Comparison of ENCODE assay signal across 13 cellular contexts in genomic region chr13:32837973-32838940, GRCh38.
DNase-seq lines count a peak whose midpoint lies in the region; TF ChIP-seq lines count a peak whose summit lies in the region.
"Had no signal": no experiment of that assay in that cellular context is flagged by ENCODE, and none has a peak within 500 bp of the region (broad histone marks: within the 10 kb centered on the region; RNA-seq: fewer than 3 reads in every experiment).

No MANE protein-coding gene starts in this region.

- H3K9me3 ChIP-seq in Karpas-422 (ENCODE audit: low read length) (no peaks in the 10 kb centered on the region), endocrine pancreas (ENCODE audit: control insufficient read depth, low read length) (no peaks in the 10 kb centered on the region), adrenal gland (replicated peaks in 1 of 3) (peaks cover 0 to 5% (median 0%) of the 10 kb centered on the region in 3 donors)
- H3K9me3 ChIP-seq: testis had no signal

- no peak overlapping the region for H4K8ac ChIP-seq in mesendoderm (ENCODE audit: low read depth, low read length)

- H2AK5ac ChIP-seq in mesendoderm (ENCODE audit: low read length) = no peak overlapping the region

- TF ChIP-seq CTCF in progenitor cell of endocrine pancreas (IDR thresholded peaks at IDR 0.05; ENCODE audit: unreplicated experiment) = no peak
- TF ChIP-seq CTCF in adrenal gland (IDR thresholded peaks at IDR 0.05) = no peak

- no peak overlapping the region for H2BK5ac ChIP-seq in mesendoderm (ENCODE audit: low read length)

- H3K9me3 Mint-ChIP-seq in progenitor cell of endocrine pancreas (ENCODE audit: low read depth) = peaks cover 6% of the 10 kb centered on the region

- H3K18ac ChIP-seq in mesendoderm (ENCODE audit: low read length) = no peak overlapping the region

- peak overlapping the region; percentile 25 for H3K27ac Mint-ChIP-seq in progenitor cell of endocrine pancreas

- H3K27ac ChIP-seq in Karpas-422 (ENCODE audit: low read length) (no peak overlapping the region), mesendoderm (ENCODE audit: low read depth, low read length) (no peak overlapping the region), adrenal gland (peak overlapping the region in 2 of 5 donors; percentile 35 to 36)
- H3K27ac ChIP-seq: testis had no signal

- DNase-seq in DMS53 (lab: John Stamatoyannopoulos, UW) (peak; percentile 32), DMS53 treated with DMSO at 0.1 percent for 48 hours (lab: John Stamatoyannopoulos, UW; ENCODE audit: unreplicated experiment) (no peak), Karpas-422 (no peak), progenitor cell of endocrine pancreas (ENCODE audit: low spot score, unreplicated experiment) (no peak), mesendoderm (no peak), NCI-H1436 (lab: John Stamatoyannopoulos, UW) (no peak), adrenal gland (no peak)
- DNase-seq: 8988T; activated effector memory CD4-positive, alpha-beta T cell treated with anti-CD3 and anti-CD28 coated beads, Interleukin-2, amount 50 U/mL, for 16 hours; Calu3; cerebellar nuclear complex; testis had no signal

- H3K27me3 ChIP-seq in Karpas-422 (ENCODE audit: low read length) (no peaks in the 10 kb centered on the region), endocrine pancreas (ENCODE audit: control insufficient read depth, insufficient read depth, low read length) (no peaks in the 10 kb centered on the region), mesendoderm (ENCODE audit: insufficient read depth, low read length, poor library complexity) (no peaks in the 10 kb centered on the region), adrenal gland (no peaks in the 10 kb centered on the region)
- H3K27me3 ChIP-seq: testis had no signal

- no peaks in the 10 kb centered on the region for H3K9me2 ChIP-seq in Karpas-422 (replicated peaks; ENCODE audit: insufficient read depth, low read length)

- H3K79me1 ChIP-seq in mesendoderm (ENCODE audit: low read length) = no peaks in the 10 kb centered on the region

- intact Hi-C loops in adrenal gland (cut with DNase I) = no loop called here

- H3K79me2 ChIP-seq in Karpas-422 (ENCODE audit: low read length) (no peaks in the 10 kb centered on the region), mesendoderm (ENCODE audit: control insufficient read depth, insufficient read depth, low read length) (no peaks in the 10 kb centered on the region)

- H3K4me2 ChIP-seq in Karpas-422 (ENCODE audit: low read depth, low read length, poor library complexity, severe bottlenecking) (peak overlapping the region; percentile 37), mesendoderm (ENCODE audit: low read length) (no peak overlapping the region)

- H4K20me1 ChIP-seq in Karpas-422 (ENCODE audit: insufficient read depth, low read depth, low read length) = no peaks in the 10 kb centered on the region

- no CpG with 5 or more reads among the region's 18 CpGs for WGBS in mesendoderm (ENCODE audit: extremely low coverage, insufficient coverage, low lambda C conversion rate)
- 80 to 87% (median 84%) methylated on average over 18 of the region's 18 CpGs for WGBS in adrenal gland, 4 donors

- H4K5ac ChIP-seq in mesendoderm (ENCODE audit: low read length) = no peak overlapping the region

- H3K27me3 Mint-ChIP-seq in progenitor cell of endocrine pancreas = no peaks in the 10 kb centered on the region

- H3K4me3 Mint-ChIP-seq in progenitor cell of endocrine pancreas (ENCODE audit: low read depth) = no peak overlapping the region

- H3K4me3 ChIP-seq in Karpas-422 (ENCODE audit: low read length) = no peak overlapping the region
- peak overlapping the region; percentile 7 for H3K4me3 ChIP-seq in endocrine pancreas (ENCODE audit: control insufficient read depth, insufficient read depth, low read length)
- H3K4me3 ChIP-seq in mesendoderm (ENCODE audit: low read length) = no peak overlapping the region
- H3K4me3 ChIP-seq in adrenal gland = no peak overlapping the region
- H3K4me3 ChIP-seq: testis had no signal

- no peak overlapping the region for H3K56ac ChIP-seq in mesendoderm (ENCODE audit: low read length)

- H3K4ac ChIP-seq in mesendoderm (ENCODE audit: low read depth, low read length) = no peak overlapping the region

- H2AFZ ChIP-seq in Karpas-422 (ENCODE audit: low read length) = no peak overlapping the region

- peaks cover 18% of the 10 kb centered on the region for H3K4me1 Mint-ChIP-seq in progenitor cell of endocrine pancreas (ENCODE audit: low read depth)

- H3K23ac ChIP-seq in mesendoderm (ENCODE audit: low read length) = no peak overlapping the region

- H3K36me3 Mint-ChIP-seq in progenitor cell of endocrine pancreas (ENCODE audit: insufficient read depth) = no peaks in the 10 kb centered on the region

- H3K36me3 ChIP-seq in Karpas-422 (ENCODE audit: insufficient read depth, low read length) (no peaks in the 10 kb centered on the region), endocrine pancreas (ENCODE audit: control insufficient read depth, insufficient read depth, low read length) (no peaks in the 10 kb centered on the region), mesendoderm (ENCODE audit: control insufficient read depth, insufficient read depth, low read length) (no peaks in the 10 kb centered on the region), adrenal gland (replicated peaks in 1 of 2) (no peaks in the 10 kb centered on the region)

- no peak overlapping the region for H3K9ac ChIP-seq in Karpas-422 (ENCODE audit: low read length)
- no peak overlapping the region for H3K9ac ChIP-seq in endocrine pancreas (ENCODE audit: control insufficient read depth, insufficient read depth, low read length)
- no peak overlapping the region for H3K9ac ChIP-seq in mesendoderm (ENCODE audit: low read length)

- no peak for TF ChIP-seq POLR2A in adrenal gland (IDR thresholded peaks at IDR 0.05)

- H3K4me1 ChIP-seq in Karpas-422 (ENCODE audit: low read length) (peaks cover 19% of the 10 kb centered on the region), endocrine pancreas (ENCODE audit: control insufficient read depth, insufficient read depth, low read length) (no peaks in the 10 kb centered on the region), mesendoderm (ENCODE audit: control insufficient read depth, low read depth, low read length) (no peaks in the 10 kb centered on the region), adrenal gland (replicated peaks in 1 of 2) (no peaks in the 10 kb centered on the region)
- H3K4me1 ChIP-seq: testis had no signal

- no peak overlapping the region for H2BK15ac ChIP-seq in mesendoderm (replicated peaks; ENCODE audit: low read depth)

- no peak overlapping the region for H2BK120ac ChIP-seq in mesendoderm (ENCODE audit: low read depth, low read length)
